10 cellular contexts compared by ENCODE assay signal in genomic region chr3:150114873-150115570, GRCh38.
DNase-seq lines count a peak whose midpoint lies in the region; ATAC-seq and TF ChIP-seq lines count a peak whose summit lies in the region.
"Had no signal": no experiment of that assay in that cellular context is flagged by ENCODE, and none has a peak within 500 bp of the region (broad histone marks: within the 10 kb centered on the region; RNA-seq: fewer than 3 reads in every experiment).

No MANE protein-coding gene starts in this region.

- H3K4me1 Mint-ChIP-seq in MCF 10A (ENCODE audit: insufficient read depth, unreplicated experiment) = peaks cover 6% of the 10 kb centered on the region
- no peaks in the 10 kb centered on the region for H3K4me1 Mint-ChIP-seq in immature natural killer cell
- H3K4me1 Mint-ChIP-seq in T-helper 17 cell = peaks cover 2% of the 10 kb centered on the region

- no peak overlapping the region for H3K9ac ChIP-seq in adipocyte (ENCODE audit: low read length)
- H3K9ac ChIP-seq: BLaER1 treated with 17β-estradiol and CSF1 and Interleukin-3, amounts not matched to agents 10 nM and 100 nM had no signal

- H3K36me3 Mint-ChIP-seq in MCF 10A (ENCODE audit: insufficient read depth, unreplicated experiment) (no peaks in the 10 kb centered on the region), immature natural killer cell (no peaks in the 10 kb centered on the region), T-helper 17 cell (ENCODE audit: low read depth) (peaks cover 3% of the 10 kb centered on the region)

- ATAC-seq in HG02885 (IDR thresholded peaks at IDR 0.05; ENCODE audit: poor library complexity, unreplicated experiment) (peak; percentile 97), T-helper 17 cell (no peak), esophagus mucosa (no peak)

- H3K4me3 Mint-ChIP-seq in MCF 10A (ENCODE audit: unreplicated experiment) (no peak overlapping the region), immature natural killer cell (no peak overlapping the region), T-helper 17 cell (no peak overlapping the region)

- H3K27ac Mint-ChIP-seq in MCF 10A (ENCODE audit: low read depth, unreplicated experiment) (no peak overlapping the region), immature natural killer cell (no peak overlapping the region), T-helper 17 cell (no peak overlapping the region)

- H3K27me3 Mint-ChIP-seq in MCF 10A (ENCODE audit: insufficient read depth, unreplicated experiment) (no peaks in the 10 kb centered on the region), immature natural killer cell (ENCODE audit: low read depth in 3 of 3) (peaks cover 4 to 8% (median 5%) of the 10 kb centered on the region in 3 donors), T-helper 17 cell (peaks cover 44% of the 10 kb centered on the region)

- H3K9me3 Mint-ChIP-seq in MCF 10A (ENCODE audit: unreplicated experiment) (peaks cover 7% of the 10 kb centered on the region), immature natural killer cell (peaks cover 0 to 2% (median 0%) of the 10 kb centered on the region in 6 donors)

- H3K27ac ChIP-seq in breast epithelium = no peak overlapping the region
- H3K27ac ChIP-seq: BLaER1 treated with 17β-estradiol and CSF1 and Interleukin-3, amounts not matched to agents 10 nM and 100 nM; VCaP had no signal

- BruUV-seq in MCF 10A (replicated peaks; lab: Mats Ljungman, UMichigan) = no TSS peak

- POLR2A ChIA-PET in MCF 10A (lab: Yijun Ruan, JAX) = interaction anchor here (1.0 kb wide), 1 partner anchor 11 kb away, joined by 4 read pairs; no protein-coding TSS in a partner anchor

- TF ChIP-seq CTCF in MCF 10A (IDR thresholded peaks at IDR 0.05; ENCODE audit: unreplicated experiment) (no peak), breast epithelium (IDR thresholded peaks at IDR 0.05) (no peak)

- intact Hi-C loops in MCF 10A (cut with micrococcal nuclease) (no loop called here), breast epithelium (cut with DNase I; ENCODE audit: low total_unique reads) (no loop called here)

- no peak overlapping the region for H3K4me3 ChIP-seq in breast epithelium
- no peak overlapping the region for H3K4me3 ChIP-seq in adipocyte (ENCODE audit: low read length)
- H3K4me3 ChIP-seq: BLaER1 treated with 17β-estradiol and CSF1 and Interleukin-3, amounts not matched to agents 10 nM and 100 nM had no signal

- H3K36me3 ChIP-seq in breast epithelium = no peaks in the 10 kb centered on the region
- H3K36me3 ChIP-seq in adipocyte (ENCODE audit: control insufficient read depth, insufficient read depth, low read length, severe bottlenecking) = no peaks in the 10 kb centered on the region
- H3K36me3 ChIP-seq: BLaER1 treated with 17β-estradiol and CSF1 and Interleukin-3, amounts not matched to agents 10 nM and 100 nM had no signal

- no peaks in the 10 kb centered on the region for H3K9me3 ChIP-seq in breast epithelium
- H3K9me3 ChIP-seq in adipocyte (ENCODE audit: control insufficient read depth, low read length) = no peaks in the 10 kb centered on the region
- no peaks in the 10 kb centered on the region for H3K9me3 ChIP-seq in T-helper 17 cell (ENCODE audit: control insufficient read depth, low read length, poor library complexity, severe bottlenecking)
- H3K9me3 ChIP-seq: BLaER1 treated with 17β-estradiol and CSF1 and Interleukin-3, amounts not matched to agents 10 nM and 100 nM had no signal

- H3K4me1 ChIP-seq in breast epithelium = no peaks in the 10 kb centered on the region
- no peaks in the 10 kb centered on the region for H3K4me1 ChIP-seq in adipocyte (ENCODE audit: control insufficient read depth, insufficient read depth, low read length)
- H3K4me1 ChIP-seq: BLaER1 treated with 17β-estradiol and CSF1 and Interleukin-3, amounts not matched to agents 10 nM and 100 nM had no signal

- H3K27me3 ChIP-seq in breast epithelium = no peaks in the 10 kb centered on the region
- H3K27me3 ChIP-seq in adipocyte (replicated peaks; ENCODE audit: control insufficient read depth, insufficient read depth, low read length) = peaks cover 5% of the 10 kb centered on the region
- H3K27me3 ChIP-seq: BLaER1 treated with 17β-estradiol and CSF1 and Interleukin-3, amounts not matched to agents 10 nM and 100 nM had no signal

- TF ChIP-seq POLR2A in breast epithelium (IDR thresholded peaks at IDR 0.05) = no peak

- CTCF ChIA-PET in MCF 10A (lab: Yijun Ruan, JAX) = interaction anchor here (0.6 kb wide), 2 partner anchors 40 to 130 kb away, joined by 3 to 4 read pairs; no protein-coding TSS in a partner anchor

- DNase-seq in MCF 10A (ENCODE audit: unreplicated experiment) (peak; percentile 16), breast epithelium (ENCODE audit: low spot score in 2 of 2) (no peak), adipocyte (ENCODE audit: low read depth) (peak; percentile 32), immature natural killer cell (no peak), T-helper 17 cell (no peak), GF-D8 (lab: John Stamatoyannopoulos, UW) (no peak)

Comparison
In these comparisons a context has a peak if more than half of its experiments do, and no peak if none do; other contexts are left out.
1. DNase-seq: peak in MCF 10A (single experiment) and adipocyte (single experiment); none in breast epithelium (0 of 2), immature natural killer cell (0 of 3), T-helper 17 cell (0 of 3) and GF-D8 (single experiment).